In the genomic region with DNA sequence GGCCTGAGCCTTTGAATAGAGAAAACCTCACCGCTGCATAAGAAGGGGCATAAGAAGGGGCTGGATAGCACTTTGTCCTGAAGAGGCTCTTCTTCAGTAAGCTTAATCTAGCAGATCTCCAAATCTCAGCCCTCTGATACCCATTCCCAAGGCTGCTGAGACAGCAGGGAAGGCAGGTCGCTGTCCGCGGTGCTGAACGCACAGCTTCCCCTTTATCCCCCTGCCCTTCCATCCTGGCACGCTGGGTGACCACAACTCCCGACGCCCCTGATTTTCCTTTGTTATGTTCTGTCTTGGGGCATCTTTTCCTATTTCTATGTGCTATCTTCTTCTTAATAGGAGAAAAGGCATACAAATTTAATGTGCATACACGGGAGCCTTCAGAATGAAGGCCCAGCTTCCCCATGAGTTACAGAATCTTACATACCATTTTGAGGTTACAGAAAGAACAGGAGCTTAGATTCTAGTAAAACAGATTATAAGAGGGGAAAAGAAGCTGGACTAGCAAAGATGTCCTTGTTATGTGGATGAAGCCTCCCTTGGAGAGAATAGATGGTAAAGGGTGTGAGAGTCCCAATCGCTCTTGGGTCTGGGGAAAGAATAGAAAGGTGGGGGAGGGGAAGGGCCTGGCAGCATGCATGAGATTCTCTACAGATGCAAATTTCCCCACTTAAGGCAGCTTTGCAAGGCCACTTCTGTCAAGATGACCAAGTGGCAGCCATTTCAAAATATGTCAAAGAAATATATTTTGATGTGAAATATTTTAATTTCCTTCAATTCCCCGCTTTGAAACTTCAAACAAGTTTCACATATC, we compare ENCODE assay signal across 8 cellular contexts. TPM values are rescaled to one million over a fixed set of nuclear protein-coding genes. Genes with fewer than 3 reads are reported as not detected.
DNase-seq lines count a peak whose midpoint lies in the region; ATAC-seq and TF ChIP-seq lines count a peak whose summit lies in the region.

No MANE protein-coding gene starts in this region.

- no peak for ATAC-seq in HG03378 (IDR thresholded peaks at IDR 0.05; ENCODE audit: unreplicated experiment)
- no peak for ATAC-seq in HG03442 (IDR thresholded peaks at IDR 0.05; ENCODE audit: unreplicated experiment)

- H3K9me3 Mint-ChIP-seq in endothelial cell (ENCODE audit: unreplicated experiment), result no peaks in the 10 kb centered on the region

- H3K27me3 Mint-ChIP-seq in endothelial cell (ENCODE audit: unreplicated experiment), result peaks cover 4% of the 10 kb centered on the region

- H3K4me3 Mint-ChIP-seq in endothelial cell (ENCODE audit: unreplicated experiment), result no peak overlapping the region

- TF ChIP-seq CTCF in endothelial cell (IDR thresholded peaks at IDR 0.05; ENCODE audit: unreplicated experiment), result no peak

- no peaks in the 10 kb centered on the region for H3K36me3 Mint-ChIP-seq in endothelial cell (ENCODE audit: low read depth, unreplicated experiment)

- no peaks in the 10 kb centered on the region for H3K4me1 Mint-ChIP-seq in endothelial cell (ENCODE audit: unreplicated experiment)

- no peak overlapping the region for H3K27ac Mint-ChIP-seq in endothelial cell (ENCODE audit: unreplicated experiment)

- peak; percentile 55 for DNase-seq in DMS 273 (lab: John Stamatoyannopoulos, UW; ENCODE audit: unreplicated experiment)
- no peak for DNase-seq in DMS 273 treated with DMSO at 0.1 percent for 48 hours (lab: John Stamatoyannopoulos, UW)
- DNase-seq in RKO (ENCODE audit: low spot score), result peak; percentile 56
- DNase-seq in endothelial cell (ENCODE audit: low spot score), result peak; percentile 85
- DNase-seq in mesenteric fat pad (ENCODE audit: low spot score), result peak; percentile 85
- no peak for DNase-seq in cerebellum (ENCODE audit: low spot score)

RNA-seq across cellular contexts. Expression of gene SULT4A1, which starts 5.7 kb away (rescaled TPM):
- total RNA-seq in endothelial cell (ENCODE audit: unreplicated experiment) (16.5 TPM), mesenteric fat pad (1.7 TPM), cerebellum (29.7 TPM)

RNA-seq across cellular contexts. Expression of gene PNPLA5, which starts 23.8 kb away (rescaled TPM):
- total RNA-seq in endothelial cell (ENCODE audit: unreplicated experiment), result not detected
- not detected for total RNA-seq in mesenteric fat pad
- not detected for total RNA-seq in cerebellum

RNA-seq across cellular contexts. Expression of gene PNPLA3, which starts 55.6 kb away (rescaled TPM):
- total RNA-seq in endothelial cell (ENCODE audit: unreplicated experiment) (18.3 TPM), mesenteric fat pad (0.93 TPM), cerebellum (7.7 TPM)

RNA-seq across cellular contexts. Expression of gene EFCAB6, which starts 55.9 kb away (rescaled TPM):
- 0.69 TPM for total RNA-seq in endothelial cell (ENCODE audit: unreplicated experiment)
- 1.3 TPM for total RNA-seq in mesenteric fat pad
- 6.2 TPM for total RNA-seq in cerebellum

Comparison
In these comparisons a context has a peak if more than half of its experiments do, and no peak if none do; other contexts are left out.
1. DNase-seq: peak in DMS 273 (single experiment), RKO (single experiment), endothelial cell (single experiment) and mesenteric fat pad (single experiment); none in DMS 273 treated with DMSO at 0.1 percent for 48 hours (single experiment) and cerebellum (single experiment).